10 cellular contexts compared by ENCODE assay signal in genomic region chr19:41774515-41774980, GRCh38. TPM values are rescaled to one million over a fixed set of nuclear protein-coding genes. Genes with fewer than 3 reads are reported as not detected.
DNase-seq lines count a peak whose midpoint lies in the region; ATAC-seq, FAIRE-seq and TF ChIP-seq lines count a peak whose summit lies in the region.
"Had no signal": no experiment of that assay in that cellular context is flagged by ENCODE, and none has a peak within 500 bp of the region (broad histone marks: within the 10 kb centered on the region; RNA-seq: fewer than 3 reads in every experiment).

No MANE protein-coding gene starts in this region.

- H3K4me1 ChIP-seq in GM12878 (ENCODE audit: control insufficient read depth, insufficient read depth, low read length) (no peaks in the 10 kb centered on the region), right atrium auricular region (no peaks in the 10 kb centered on the region)

- no peak for TF ChIP-seq EP300 in GM12878 (IDR thresholded peaks at IDR 0.05; ENCODE audit: borderline replicate concordance in 1 of 2, control insufficient read depth in 1 of 2, low read depth in 2 of 2, low read length in 2 of 2)

- H3K27me3 Mint-ChIP-seq in stimulated activated naive B cell treated with anti-CD40 and anti-IgM and Interleukin-4, amounts not matched to agents 10 μg/mL and 1 μg/mL and 100 μg/mL, for 72 hours = peaks cover 11 to 15% of the 10 kb centered on the region in 2 donors

- BruUV-seq in GM12878 (replicated peaks; lab: Mats Ljungman, UMichigan) = no TSS peak

- H3K27ac ChIP-seq in GM12878 (ENCODE audit: control insufficient read depth, insufficient read depth) = no peak overlapping the region
- H3K27ac ChIP-seq in right atrium auricular region = no peak overlapping the region
- H3K27ac ChIP-seq in brain microvascular endothelial cell = no peak overlapping the region
- H3K27ac ChIP-seq: cardiac muscle cell had no signal

- no peak overlapping the region for H3K9ac ChIP-seq in GM12878 (ENCODE audit: control insufficient read depth, insufficient read depth, low read length)

- no peaks in the 10 kb centered on the region; a peak in 3 of 4 replicates for H3K27me3 ChIP-seq in GM12878 (replicated peaks in 1 of 2; ENCODE audit: control insufficient read depth in 2 of 2, insufficient read depth in 2 of 2, low read length in 1 of 2)
- no peaks in the 10 kb centered on the region for H3K27me3 ChIP-seq in right atrium auricular region
- H3K27me3 ChIP-seq in brain microvascular endothelial cell (replicated peaks) = no peaks in the 10 kb centered on the region
- H3K27me3 ChIP-seq: cardiac muscle cell had no signal

- RAD21 ChIA-PET in GM12878 (lab: Charles Lee; ENCODE audit: unreplicated experiment) = no interaction called here

- no peaks in the 10 kb centered on the region for H3K9me3 Mint-ChIP-seq in stimulated activated naive B cell treated with anti-CD40 and anti-IgM and Interleukin-4, amounts not matched to agents 10 μg/mL and 1 μg/mL and 100 μg/mL, for 72 hours

- no peak for TF ChIP-seq POLR2A in GM12878 (IDR thresholded peaks at IDR 0.05; ENCODE audit: low read depth, low read length)

- TF ChIP-seq CTCF in GM12878 (IDR thresholded peaks at IDR 0.05 in 2 of 3, conservative IDR thresholded peaks at IDR 0.05 in 1 of 3; ENCODE audit: control insufficient read depth in 2 of 3, extremely low read depth in 1 of 3, insufficient read depth in 1 of 3, low read depth in 3 of 3, low read length in 3 of 3) (no peak), right atrium auricular region (IDR thresholded peaks at IDR 0.05) (no peak), brain microvascular endothelial cell (IDR thresholded peaks at IDR 0.05; ENCODE audit: low read depth, low read length, missing control alignments) (no peak)

- POLR2A ChIA-PET in GM12878 (lab: Charles Lee) = no interaction called here

- CTCF ChIA-PET in GM12878 (lab: Yijun Ruan, JAX) = interaction anchor here (0.9 to 2.7 kb wide), 3 partner anchors 10 to 23 kb away, joined by 3 to 19 read pairs (median 3); no protein-coding TSS in a partner anchor

- no peaks in the 10 kb centered on the region for H3K4me1 Mint-ChIP-seq in stimulated activated naive B cell treated with anti-CD40 and anti-IgM and Interleukin-4, amounts not matched to agents 10 μg/mL and 1 μg/mL and 100 μg/mL, for 72 hours

- WGBS in GM12878 (ENCODE audit: insufficient coverage, insufficient replicate concordance, low lambda C conversion rate, missing lambda C conversion rate) = 7% methylated on average over 6 of the region's 6 CpGs

- no peak for TF ChIP-seq RAD21 in GM12878 (IDR thresholded peaks at IDR 0.05; ENCODE audit: insufficient read depth, low read depth, low read length)

- intact Hi-C loops in GM12878 (cut with micrococcal nuclease; ENCODE audit: unreplicated experiment) = no loop called here

- H3K9me3 ChIP-seq in GM12878 (replicated peaks; ENCODE audit: control insufficient read depth, insufficient read depth, low read length) (no peaks in the 10 kb centered on the region), right atrium auricular region (no peaks in the 10 kb centered on the region)

- DNase-seq in HPDE6-E6E7 (ENCODE audit: extremely low spot score) (peak; percentile 95), T-helper 2 cell (peak in 4 of 5 experiments; percentile 13 to 50 (median 37)), GM12878 (ENCODE audit: low read depth, low spot score) (no peak), NCI-H2227 (lab: John Stamatoyannopoulos, UW; ENCODE audit: unreplicated experiment) (no peak), right atrium auricular region (ENCODE audit: low spot score) (no peak), brain microvascular endothelial cell (no peak)
- peak; percentile 51 for DNase-seq in stimulated activated CD4-positive, alpha-beta T cell treated with anti-CD3 and anti-CD28 coated beads, Interleukin-4, amount 100 ng/mL, for 24 hours
- DNase-seq in stimulated activated naive B cell treated with anti-CD40 and anti-IgM and Interleukin-4, amounts not matched to agents 10 μg/mL and 1 μg/mL and 100 μg/mL, for 72 hours = no peak
- DNase-seq: kidney glomerular epithelial cell had no signal

- no peak overlapping the region for H3K4me2 ChIP-seq in GM12878 (ENCODE audit: control insufficient read depth, insufficient read depth)

- FAIRE-seq in GM12878 (lab: Jason Lieb, UNC) = peak; percentile 31

- H2AFZ ChIP-seq in GM12878 (ENCODE audit: control insufficient read depth, low read depth, low read length) = no peak overlapping the region

- in situ Hi-C loops in GM12878 (cut with MboI) = no loop called here
- in situ Hi-C loops in brain microvascular endothelial cell (cut with HindIII; ENCODE audit: low pct_ligation_motif_present, low sequenced_read_pairs) = no loop called here

- no peaks in the 10 kb centered on the region for H4K20me1 ChIP-seq in GM12878 (ENCODE audit: control insufficient read depth, insufficient read depth)

- no peak overlapping the region for H3K27ac Mint-ChIP-seq in stimulated activated naive B cell treated with anti-CD40 and anti-IgM and Interleukin-4, amounts not matched to agents 10 μg/mL and 1 μg/mL and 100 μg/mL, for 72 hours

- no peaks in the 10 kb centered on the region for H3K79me2 ChIP-seq in GM12878 (ENCODE audit: control insufficient read depth, insufficient read depth, low read length)

- H3K4me3 ChIP-seq in GM12878 = no peak overlapping the region
- no peak overlapping the region for H3K4me3 ChIP-seq in right atrium auricular region
- H3K4me3 ChIP-seq in brain microvascular endothelial cell (ENCODE audit: low read depth, low read length) = no peak overlapping the region
- H3K4me3 ChIP-seq: cardiac muscle cell had no signal

- H3K36me3 Mint-ChIP-seq in stimulated activated naive B cell treated with anti-CD40 and anti-IgM and Interleukin-4, amounts not matched to agents 10 μg/mL and 1 μg/mL and 100 μg/mL, for 72 hours = no peaks in the 10 kb centered on the region

- SMC1A ChIA-PET in GM12878 (lab: Charles Lee; ENCODE audit: uncharacterized antibody, unreplicated experiment) = no interaction called here

- no peak overlapping the region for H3K4me3 Mint-ChIP-seq in stimulated activated naive B cell treated with anti-CD40 and anti-IgM and Interleukin-4, amounts not matched to agents 10 μg/mL and 1 μg/mL and 100 μg/mL, for 72 hours

- no peak for ATAC-seq in GM12878
- ATAC-seq in stimulated activated naive B cell treated with anti-CD40 and anti-IgM and Interleukin-4, amounts not matched to agents 10 μg/mL and 1 μg/mL and 100 μg/mL, for 72 hours (replicated peaks) = no peak

- no peaks in the 10 kb centered on the region for H3K36me3 ChIP-seq in GM12878 (ENCODE audit: control insufficient read depth in 2 of 2, insufficient read depth in 2 of 2, low read length in 1 of 2)
- no peaks in the 10 kb centered on the region for H3K36me3 ChIP-seq in right atrium auricular region
- H3K36me3 ChIP-seq in brain microvascular endothelial cell (replicated peaks) = no peaks in the 10 kb centered on the region
- H3K36me3 ChIP-seq: cardiac muscle cell had no signal

TF ChIP-seq in GM12878, 131 proteins besides CTCF, POLR2A, EP300 and RAD21 (continues in another document):
- TF ChIP-seq RAD51 (IDR thresholded peaks at IDR 0.05) (no peak), NRF1 (conservative IDR thresholded peaks at IDR 0.05; ENCODE audit: low read depth, low read length) (no peak), RUNX3 (IDR thresholded peaks at IDR 0.05; ENCODE audit: low read length) (peak; percentile 29; the same call in 1 of the 2 replicates), PAX8 (IDR thresholded peaks at IDR 0.05) (no peak), MYC (IDR thresholded peaks at IDR 0.05; ENCODE audit: insufficient read depth, insufficient read length, insufficient replicate concordance, low read length, severe bottlenecking) (no peak)

RNA-seq across cellular contexts. Expression of gene CEACAM6, which starts 19.2 kb away (rescaled TPM):
- not detected in 2 replicates for total RNA-seq in GM12878 (2013; cell fraction: nucleolus; rRNA removed)
- total RNA-seq in GM12878 (2014; rRNA removed) (not detected in 2 replicates), GM12878 (2014; rRNA removed; fragmentation: Illumina TruSeq; extraction: Trizol) (not detected in 2 replicates), GM12878 (2021) (0.26 and 0.27 TPM in 2 replicates), right atrium auricular region (not detected)
- polyA plus RNA-seq in GM12878 (2011; ENCODE audit: low read depth) = not detected
- polyA plus RNA-seq in GM12878 (2011; rRNA removed) (not detected in 2 replicates), GM12878 (2014; fragmentation: Illumina TruSeq; extraction: Trizol) (not detected in 2 replicates), GM12878 (2014; fragmentation: Nextera tagmentation; extraction: Ambion mirVana) (not detected), GM12878 (2014; rRNA removed) (not detected in 2 replicates), GM12878 (2016; fragmentation: Nextera tagmentation; extraction: Ambion mirVana) (not detected)
- polyA plus RNA-seq in GM12878 (2011; cell fraction: cytosol; rRNA removed) = not detected in 2 replicates
- not detected in 2 replicates for polyA plus RNA-seq in GM12878 (2011; cell fraction: nucleus; rRNA removed)
- polyA plus RNA-seq in GM12878 (2012) = not detected in 2 replicates
- not detected in 2 replicates for polyA minus RNA-seq in GM12878 (2011; rRNA and poly(A)+ RNA removed)
- not detected in 2 replicates for polyA minus RNA-seq in GM12878 (2011; cell fraction: cytosol; rRNA and poly(A)+ RNA removed)
- polyA minus RNA-seq in GM12878 (2011; cell fraction: nucleus; rRNA and poly(A)+ RNA removed) = not detected in 2 replicates
- total RNA-seq: cardiac muscle cell had no signal
- polyA plus RNA-seq: cardiac muscle cell had no signal

RNA-seq across cellular contexts. Expression of gene CEACAM3, which starts 21.8 kb away (rescaled TPM):
- total RNA-seq in GM12878 (2013; cell fraction: nucleolus; rRNA removed) = not detected in 2 replicates
- total RNA-seq in GM12878 (2014; rRNA removed) (not detected in 2 replicates), GM12878 (2014; rRNA removed; fragmentation: Illumina TruSeq; extraction: Trizol) (not detected in 2 replicates), GM12878 (2021) (not detected in 2 replicates), right atrium auricular region (not detected)
- polyA plus RNA-seq in GM12878 (2011; ENCODE audit: low read depth) = not detected
- polyA plus RNA-seq in GM12878 (2011; rRNA removed) (not detected in 2 replicates), GM12878 (2014; fragmentation: Illumina TruSeq; extraction: Trizol) (not detected in 2 replicates), GM12878 (2014; fragmentation: Nextera tagmentation; extraction: Ambion mirVana) (not detected), GM12878 (2014; rRNA removed) (not detected in 2 replicates), GM12878 (2016; fragmentation: Nextera tagmentation; extraction: Ambion mirVana) (not detected)
- not detected in 2 replicates for polyA plus RNA-seq in GM12878 (2011; cell fraction: cytosol; rRNA removed)
- polyA plus RNA-seq in GM12878 (2011; cell fraction: nucleus; rRNA removed) = not detected in 2 replicates
- not detected in 2 replicates for polyA plus RNA-seq in GM12878 (2012)
- not detected in 2 replicates for polyA minus RNA-seq in GM12878 (2011; rRNA and poly(A)+ RNA removed)
- polyA minus RNA-seq in GM12878 (2011; cell fraction: cytosol; rRNA and poly(A)+ RNA removed) = not detected in 2 replicates
- polyA minus RNA-seq in GM12878 (2011; cell fraction: nucleus; rRNA and poly(A)+ RNA removed) = not detected in 2 replicates
- total RNA-seq: cardiac muscle cell had no signal
- polyA plus RNA-seq: cardiac muscle cell had no signal

Comparison
In these comparisons a context has a peak if more than half of its experiments do, and no peak if none do; other contexts are left out.
1. DNase-seq: peak in HPDE6-E6E7 (single experiment), T-helper 2 cell (4 of 5) and stimulated activated CD4-positive, alpha-beta T cell treated with anti-CD3 and anti-CD28 coated beads, Interleukin-4, amount 100 ng/mL, for 24 hours (single experiment); none in GM12878 (single experiment), NCI-H2227 (single experiment), right atrium auricular region (single experiment), brain microvascular endothelial cell (single experiment) and stimulated activated naive B cell treated with anti-CD40 and anti-IgM and Interleukin-4, amounts not matched to agents 10 μg/mL and 1 μg/mL and 100 μg/mL, for 72 hours (single experiment).